Comparison of ENCODE assay signal across 17 cellular contexts in the genomic region with DNA sequence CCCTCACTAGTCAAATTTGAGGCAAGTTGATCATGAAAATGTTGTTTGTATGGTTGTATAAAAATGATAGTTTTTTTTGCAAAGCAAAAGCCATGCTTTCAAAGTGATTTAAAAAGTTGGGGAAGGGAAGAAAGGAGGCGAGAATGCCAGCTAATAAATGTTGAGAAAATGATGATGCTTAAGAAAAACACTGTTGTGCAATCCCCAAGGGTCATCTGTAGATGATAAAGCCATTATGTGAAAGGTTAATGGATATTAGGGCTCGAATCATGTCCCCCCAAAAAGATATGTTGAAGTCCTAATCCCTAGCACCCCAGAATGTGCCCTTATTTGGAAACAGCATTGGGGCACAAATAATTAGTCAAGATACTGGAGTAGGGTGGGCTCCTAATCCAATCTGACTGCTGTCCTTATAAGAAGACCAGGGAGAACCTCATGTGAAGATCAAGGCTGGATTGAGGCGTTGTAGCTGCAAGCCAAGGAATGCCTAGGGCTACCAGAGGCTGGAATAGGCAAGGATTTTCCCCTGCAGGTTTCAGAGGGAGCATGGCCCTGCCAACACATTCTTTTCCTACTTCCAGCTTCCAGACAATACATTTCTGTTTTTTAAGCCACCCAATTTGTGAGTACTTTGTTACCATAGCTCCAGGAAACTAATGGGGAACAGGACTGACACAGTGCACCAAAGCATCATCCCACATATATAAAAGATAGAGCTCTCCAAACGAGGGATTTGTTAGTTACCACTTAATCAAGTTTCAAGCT.
"Had no signal": no experiment of that assay in that cellular context is flagged by ENCODE, and none has a peak within 500 bp of the region (broad histone marks: within the 10 kb centered on the region; RNA-seq: fewer than 3 reads in every experiment).

No MANE protein-coding gene starts in this region.

- H3K4me1 Mint-ChIP-seq: activated naive CD8-positive, alpha-beta T cell treated with anti-CD3 and anti-CD28 coated beads for 36 hours; nephron had no signal

- H3K36me3 ChIP-seq: lower lobe of right lung, thyroid gland, WERI-Rb-1 had no signal

- H3K9me3 Mint-ChIP-seq: mesothelial cell of epicardium had no signal

- H3K36me3 Mint-ChIP-seq: activated naive CD8-positive, alpha-beta T cell treated with anti-CD3 and anti-CD28 coated beads for 36 hours; mesothelial cell of epicardium had no signal

- H3K4me1 ChIP-seq: lower lobe of right lung had no signal

- H3K27ac Mint-ChIP-seq: activated naive CD8-positive, alpha-beta T cell treated with anti-CD3 and anti-CD28 coated beads for 36 hours; mesothelial cell of epicardium; nephron had no signal

- DNase-seq: activated CD4-positive, alpha-beta T cell treated with anti-CD3 and anti-CD28 coated beads for 1 hour; activated CD4-positive, alpha-beta T cell treated with anti-CD3 and anti-CD28 coated beads, Interleukin-2, amount 50 U/mL, for 48 hours; activated naive CD8-positive, alpha-beta T cell treated with anti-CD3 and anti-CD28 coated beads for 36 hours; cerebellar nuclear complex; cortex of kidney; lower lobe of right lung; stimulated activated CD4-positive, alpha-beta T cell treated with anti-CD3 and anti-CD28 coated beads, Interleukin-12 subunit alpha, Interleukin-12 subunit beta, amount 100 ng/mL, for 4 hours; stimulated activated CD4-positive, alpha-beta T cell treated with anti-CD3 and anti-CD28 coated beads, Interleukin-1b, Interleukin-23, amount 100 ng/mL, for 48 hours; stimulated activated CD8-positive, alpha-beta memory T cell treated with anti-CD3 and anti-CD28 coated beads, Interleukin-4, amount 100 ng/mL, for 48 hours; stimulated activated naive CD4-positive, alpha-beta T cell; SW 1271; T-helper 2 cell; WERI-Rb-1 had no signal

- H3K4me3 Mint-ChIP-seq: activated naive CD8-positive, alpha-beta T cell treated with anti-CD3 and anti-CD28 coated beads for 36 hours; mesothelial cell of epicardium; nephron had no signal

- H3K27me3 Mint-ChIP-seq: activated naive CD8-positive, alpha-beta T cell treated with anti-CD3 and anti-CD28 coated beads for 36 hours had no signal

- H3K9me3 ChIP-seq: lower lobe of right lung, thyroid gland had no signal

- H3K4me3 ChIP-seq: hepatocyte, lower lobe of right lung, thyroid gland had no signal

- H3K27me3 ChIP-seq: hepatocyte, thyroid gland had no signal

- H3K27ac ChIP-seq: hepatocyte, lower lobe of right lung, thyroid gland, WERI-Rb-1 had no signal
